In genomic region chr6:90144396-90144795, GRCh38 we compare ENCODE assay signal across 12 cellular contexts.
DNase-seq lines count a peak whose midpoint lies in the region; ATAC-seq, FAIRE-seq and TF ChIP-seq lines count a peak whose summit lies in the region.
"Had no signal": no experiment of that assay in that cellular context is flagged by ENCODE, and none has a peak within 500 bp of the region (broad histone marks: within the 10 kb centered on the region; RNA-seq: fewer than 3 reads in every experiment).

No MANE protein-coding gene starts in this region.

- peaks cover 88% of the 10 kb centered on the region for H3K4me1 Mint-ChIP-seq in activated naive CD4-positive, alpha-beta T cell treated with anti-CD3 and anti-CD28 coated beads for 36 hours (ENCODE audit: low read depth)
- H3K4me1 Mint-ChIP-seq in activated naive CD4-positive, alpha-beta T cell treated with anti-CD3 and anti-CD28 coated beads, Interleukin-2, amount 10 ng/mL, durations not matched to agents 7 days and 5 days: peaks cover 54% of the 10 kb centered on the region

- no peaks in the 10 kb centered on the region for H3K9me3 ChIP-seq in keratinocyte (ENCODE audit: control insufficient read depth, low read depth, low read length)
- no peaks in the 10 kb centered on the region for H3K9me3 ChIP-seq in upper lobe of left lung

- peak; percentile 84 for DNase-seq in activated naive CD4-positive, alpha-beta T cell treated with anti-CD3 and anti-CD28 coated beads for 36 hours
- no peak for DNase-seq in activated naive CD4-positive, alpha-beta T cell treated with anti-CD3 and anti-CD28 coated beads, Interleukin-2, amount 10 ng/mL, durations not matched to agents 7 days and 5 days
- no peak for DNase-seq in keratinocyte (ENCODE audit: low read depth, low spot score)
- DNase-seq in stimulated activated naive CD8-positive, alpha-beta T cell treated with anti-CD3 and anti-CD28 coated beads, Interleukin-15, Interleukin-2, amounts not matched to agents 100 U/mL and 50 U/mL, for 24 hours: peak; percentile 73
- no peak for DNase-seq in upper lobe of left lung
- no peak for DNase-seq in NCI-H146 (lab: John Stamatoyannopoulos, UW)
- no peak for DNase-seq in NCI-H446 treated with DMSO at 0.1 percent for 48 hours (lab: John Stamatoyannopoulos, UW)
- DNase-seq: AML-193, Kasumi-1, Right ventricle myocardium superior had no signal

- H3K79me2 ChIP-seq in keratinocyte (ENCODE audit: control insufficient read depth, insufficient read depth, low read length): no peaks in the 10 kb centered on the region

- H3K27ac Mint-ChIP-seq in activated naive CD4-positive, alpha-beta T cell treated with anti-CD3 and anti-CD28 coated beads for 36 hours: peak overlapping the region; percentile 91
- H3K27ac Mint-ChIP-seq in activated naive CD4-positive, alpha-beta T cell treated with anti-CD3 and anti-CD28 coated beads, Interleukin-2, amount 10 ng/mL, durations not matched to agents 7 days and 5 days: no peak overlapping the region
- H3K27ac Mint-ChIP-seq: neural progenitor cell had no signal

- H3K9me3 Mint-ChIP-seq in activated naive CD4-positive, alpha-beta T cell treated with anti-CD3 and anti-CD28 coated beads for 36 hours: no peaks in the 10 kb centered on the region
- no peaks in the 10 kb centered on the region for H3K9me3 Mint-ChIP-seq in activated naive CD4-positive, alpha-beta T cell treated with anti-CD3 and anti-CD28 coated beads, Interleukin-2, amount 10 ng/mL, durations not matched to agents 7 days and 5 days
- H3K9me3 Mint-ChIP-seq: neural progenitor cell had no signal

- ATAC-seq in HG03342 (IDR thresholded peaks at IDR 0.05; ENCODE audit: unreplicated experiment): peak; percentile 55
- peak; percentile 72 for ATAC-seq in stimulated activated naive CD8-positive, alpha-beta T cell treated with anti-CD3 and anti-CD28 coated beads, Interleukin-15, Interleukin-2, amounts not matched to agents 100 U/mL and 50 U/mL, for 24 hours
- ATAC-seq in upper lobe of left lung (ENCODE audit: low FRiP score in 2 of 2): no peak

- peak overlapping the region; percentile 52 for H2AFZ ChIP-seq in keratinocyte (ENCODE audit: control insufficient read depth, low read length)
- H2AFZ ChIP-seq: neural progenitor cell had no signal

- no peak for TF ChIP-seq CTCF in keratinocyte (optimal IDR thresholded peaks at IDR 0.05 in 1 of 3, IDR thresholded peaks at IDR 0.05 in 1 of 3, conservative IDR thresholded peaks at IDR 0.05 in 1 of 3; ENCODE audit: extremely low read depth in 1 of 3, insufficient read depth in 2 of 3, low read length in 3 of 3)
- TF ChIP-seq CTCF in upper lobe of left lung (IDR thresholded peaks at IDR 0.05): no peak

- H3K4me3 ChIP-seq in keratinocyte (ENCODE audit: control insufficient read depth in 2 of 3, extremely low read depth in 1 of 3, insufficient read depth in 2 of 3, low read depth in 1 of 3, low read length in 3 of 3) (no peak overlapping the region), upper lobe of left lung (no peak overlapping the region)
- H3K4me3 ChIP-seq: neural progenitor cell had no signal

- peaks cover 13% of the 10 kb centered on the region for H3K36me3 Mint-ChIP-seq in activated naive CD4-positive, alpha-beta T cell treated with anti-CD3 and anti-CD28 coated beads for 36 hours (ENCODE audit: low read depth)
- H3K36me3 Mint-ChIP-seq in activated naive CD4-positive, alpha-beta T cell treated with anti-CD3 and anti-CD28 coated beads, Interleukin-2, amount 10 ng/mL, durations not matched to agents 7 days and 5 days: peaks cover 23% of the 10 kb centered on the region
- H3K36me3 Mint-ChIP-seq: neural progenitor cell had no signal

- H3K9ac ChIP-seq in keratinocyte (ENCODE audit: control insufficient read depth, extremely low read depth, insufficient read depth, low read length): no peak overlapping the region
- H3K9ac ChIP-seq: neural progenitor cell had no signal

- dilution Hi-C loops in keratinocyte (cut with MboI; ENCODE audit: extremely low pct_ligation_motif_present, low sequenced_read_pairs): no loop called here

- H3K4me1 ChIP-seq in keratinocyte (ENCODE audit: control insufficient read depth, extremely low read depth, insufficient read depth, low read length) (peaks cover 3% of the 10 kb centered on the region), upper lobe of left lung (peaks cover 0 to 4% (median 2%) of the 10 kb centered on the region in 4 donors)
- H3K4me1 ChIP-seq: neural progenitor cell had no signal

- WGBS in upper lobe of left lung, 2 donors: 80 to 90% methylated on average over 3 of the region's 3 CpGs

- TF ChIP-seq EP300 in upper lobe of left lung (IDR thresholded peaks at IDR 0.05): no peak

- TF ChIP-seq POLR2A in upper lobe of left lung (IDR thresholded peaks at IDR 0.05): no peak

- H3K4me3 Mint-ChIP-seq in activated naive CD4-positive, alpha-beta T cell treated with anti-CD3 and anti-CD28 coated beads for 36 hours: peak overlapping the region; percentile 49
- H3K4me3 Mint-ChIP-seq in activated naive CD4-positive, alpha-beta T cell treated with anti-CD3 and anti-CD28 coated beads, Interleukin-2, amount 10 ng/mL, durations not matched to agents 7 days and 5 days: no peak overlapping the region
- H3K4me3 Mint-ChIP-seq: neural progenitor cell had no signal

- FAIRE-seq in keratinocyte (lab: Jason Lieb, UNC): no peak

- H3K27ac ChIP-seq in keratinocyte (ENCODE audit: control insufficient read depth, insufficient read depth, low read length): no peak overlapping the region
- no peak overlapping the region for H3K27ac ChIP-seq in upper lobe of left lung
- H3K27ac ChIP-seq: neural progenitor cell had no signal

- H4K20me1 ChIP-seq in keratinocyte (ENCODE audit: control insufficient read depth, extremely low read depth, insufficient read depth, low read length): no peaks in the 10 kb centered on the region

- H3K27me3 Mint-ChIP-seq in activated naive CD4-positive, alpha-beta T cell treated with anti-CD3 and anti-CD28 coated beads for 36 hours (ENCODE audit: low read depth): no peaks in the 10 kb centered on the region
- H3K27me3 Mint-ChIP-seq in activated naive CD4-positive, alpha-beta T cell treated with anti-CD3 and anti-CD28 coated beads, Interleukin-2, amount 10 ng/mL, durations not matched to agents 7 days and 5 days: no peaks in the 10 kb centered on the region

- H3K27me3 ChIP-seq in keratinocyte (ENCODE audit: control insufficient read depth, extremely low read depth, insufficient read depth, low read length) (no peaks in the 10 kb centered on the region), upper lobe of left lung (no peaks in the 10 kb centered on the region)
- H3K27me3 ChIP-seq: neural progenitor cell had no signal

- intact Hi-C loops in activated naive CD4-positive, alpha-beta T cell treated with anti-CD3 and anti-CD28 coated beads for 36 hours (cut with micrococcal nuclease): loop anchor here (1.0 to 2.0 kb wide), 4 partner anchors 32 to 140 kb away; no protein-coding TSS in a partner anchor

- H3K36me3 ChIP-seq in keratinocyte (ENCODE audit: control insufficient read depth in 2 of 2, extremely low read depth in 1 of 2, insufficient read depth in 2 of 2, low read length in 2 of 2) (no peaks in the 10 kb centered on the region), upper lobe of left lung (no peaks in the 10 kb centered on the region)
- H3K36me3 ChIP-seq: neural progenitor cell had no signal

- H3K4me2 ChIP-seq in keratinocyte (ENCODE audit: control insufficient read depth, extremely low read depth, insufficient read depth, low read depth, low read length): no peak overlapping the region
- H3K4me2 ChIP-seq: neural progenitor cell had no signal

- CTCF ChIA-PET in activated naive CD4-positive, alpha-beta T cell treated with anti-CD3 and anti-CD28 coated beads for 36 hours (lab: Charles Lee): interaction anchor here (1.0 to 1.4 kb wide), 4 partner anchors 46 to 190 kb away, joined by 3 read pairs; no protein-coding TSS in a partner anchor
- CTCF ChIA-PET in activated naive CD4-positive, alpha-beta T cell treated with anti-CD3 and anti-CD28 coated beads, Interleukin-2, amount 10 ng/mL, durations not matched to agents 7 days and 5 days (lab: Charles Lee): no interaction called here

- H3K9me1 ChIP-seq in keratinocyte (ENCODE audit: control insufficient read depth, extremely low read depth, insufficient read depth, low read length): no peaks in the 10 kb centered on the region

Comparison
In these comparisons a context has a peak if more than half of its experiments do, and no peak if none do; other contexts are left out.
1. DNase-seq: peak in activated naive CD4-positive, alpha-beta T cell treated with anti-CD3 and anti-CD28 coated beads for 36 hours (single experiment) and stimulated activated naive CD8-positive, alpha-beta T cell treated with anti-CD3 and anti-CD28 coated beads, Interleukin-15, Interleukin-2, amounts not matched to agents 100 U/mL and 50 U/mL, for 24 hours (single experiment); none in activated naive CD4-positive, alpha-beta T cell treated with anti-CD3 and anti-CD28 coated beads, Interleukin-2, amount 10 ng/mL, durations not matched to agents 7 days and 5 days (single experiment), keratinocyte (single experiment), upper lobe of left lung (0 of 2), NCI-H146 (single experiment) and NCI-H446 treated with DMSO at 0.1 percent for 48 hours (single experiment).
2. ATAC-seq: peak in HG03342 (single experiment) and stimulated activated naive CD8-positive, alpha-beta T cell treated with anti-CD3 and anti-CD28 coated beads, Interleukin-15, Interleukin-2, amounts not matched to agents 100 U/mL and 50 U/mL, for 24 hours (single experiment); none in upper lobe of left lung (0 of 2).